In the genomic region with DNA sequence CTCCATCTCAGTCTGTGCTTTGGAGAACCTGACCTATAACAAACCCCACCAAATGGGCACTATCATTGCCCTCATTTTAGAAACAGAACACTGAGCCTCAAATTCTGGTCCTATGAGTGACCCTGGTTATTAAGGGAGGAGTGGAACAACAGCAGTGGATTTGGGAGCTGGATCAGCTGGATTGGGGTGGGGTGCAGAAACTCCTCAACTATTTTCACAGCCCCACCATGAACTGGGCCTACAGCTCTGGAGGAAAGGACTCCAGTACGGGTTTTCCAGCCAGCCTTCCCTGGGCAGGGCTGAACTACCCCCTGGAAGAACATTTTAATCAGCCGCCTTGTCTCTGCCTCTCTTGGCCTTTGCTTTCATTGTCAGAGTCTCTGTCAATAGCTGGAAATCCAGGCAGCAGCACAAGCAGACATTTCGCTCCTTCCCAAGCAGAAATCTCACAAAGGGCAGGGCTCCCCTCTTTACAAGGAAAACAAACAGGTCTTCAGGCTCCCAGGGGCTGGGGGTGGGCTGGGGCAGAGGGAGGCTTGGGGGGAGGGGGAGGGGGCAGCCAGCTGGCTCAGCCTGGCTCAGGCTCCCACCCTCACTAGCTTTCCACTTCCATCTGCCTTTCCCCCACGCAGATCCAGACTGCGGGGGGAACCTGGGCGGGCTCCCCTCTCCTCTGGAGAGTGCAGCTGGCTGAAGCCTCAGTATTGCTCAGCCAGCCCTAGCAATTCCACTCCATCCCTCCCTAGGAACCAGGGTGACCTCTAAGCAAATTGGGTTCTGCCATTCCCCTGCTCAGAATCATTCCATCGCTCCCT, we compare ENCODE assay signal across 1 cellular context.
TF ChIP-seq lines count a peak whose summit lies in the region.

No MANE protein-coding gene starts in this region.

TF ChIP-seq in HEK293, 187 proteins besides CTCF, POLR2A, EP300 and RAD21 (continued from another document and continues in another):
- TF ChIP-seq, protein P1, sequence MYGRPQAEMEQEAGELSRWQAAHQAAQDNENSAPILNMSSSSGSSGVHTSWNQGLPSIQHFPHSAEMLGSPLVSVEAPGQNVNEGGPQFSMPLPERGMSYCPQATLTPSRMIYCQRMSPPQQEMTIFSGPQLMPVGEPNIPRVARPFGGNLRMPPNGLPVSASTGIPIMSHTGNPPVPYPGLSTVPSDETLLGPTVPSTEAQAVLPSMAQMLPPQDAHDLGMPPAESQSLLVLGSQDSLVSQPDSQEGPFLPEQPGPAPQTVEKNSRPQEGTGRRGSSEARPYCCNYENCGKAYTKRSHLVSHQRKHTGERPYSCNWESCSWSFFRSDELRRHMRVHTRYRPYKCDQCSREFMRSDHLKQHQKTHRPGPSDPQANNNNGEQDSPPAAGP (tag by site-specific recombination; IDR thresholded peaks at IDR 0.05): peak; percentile 82
- TF ChIP-seq, protein P2, sequence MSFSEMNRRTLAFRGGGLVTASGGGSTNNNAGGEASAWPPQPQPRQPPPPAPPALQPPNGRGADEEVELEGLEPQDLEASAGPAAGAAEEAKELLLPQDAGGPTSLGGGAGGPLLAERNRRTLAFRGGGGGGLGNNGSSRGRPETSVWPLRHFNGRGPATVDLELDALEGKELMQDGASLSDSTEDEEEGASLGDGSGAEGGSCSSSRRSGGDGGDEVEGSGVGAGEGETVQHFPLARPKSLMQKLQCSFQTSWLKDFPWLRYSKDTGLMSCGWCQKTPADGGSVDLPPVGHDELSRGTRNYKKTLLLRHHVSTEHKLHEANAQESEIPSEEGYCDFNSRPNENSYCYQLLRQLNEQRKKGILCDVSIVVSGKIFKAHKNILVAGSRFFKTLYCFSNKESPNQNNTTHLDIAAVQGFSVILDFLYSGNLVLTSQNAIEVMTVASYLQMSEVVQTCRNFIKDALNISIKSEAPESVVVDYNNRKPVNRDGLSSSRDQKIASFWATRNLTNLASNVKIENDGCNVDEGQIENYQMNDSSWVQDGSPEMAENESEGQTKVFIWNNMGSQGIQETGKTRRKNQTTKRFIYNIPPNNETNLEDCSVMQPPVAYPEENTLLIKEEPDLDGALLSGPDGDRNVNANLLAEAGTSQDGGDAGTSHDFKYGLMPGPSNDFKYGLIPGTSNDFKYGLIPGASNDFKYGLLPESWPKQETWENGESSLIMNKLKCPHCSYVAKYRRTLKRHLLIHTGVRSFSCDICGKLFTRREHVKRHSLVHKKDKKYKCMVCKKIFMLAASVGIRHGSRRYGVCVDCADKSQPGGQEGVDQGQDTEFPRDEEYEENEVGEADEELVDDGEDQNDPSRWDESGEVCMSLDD (tag by site-specific recombination; IDR thresholded peaks at IDR 0.05): no peak
- TF ChIP-seq ZNF157 (tag by site-specific recombination; IDR thresholded peaks at IDR 0.05): no peak
- no peak for TF ChIP-seq ZBTB7A (tag by site-specific recombination; IDR thresholded peaks at IDR 0.05; ENCODE audit: low read depth)
- 0 out of 2 replicates have a peak, but pooled peaks have one; percentile 37 for TF ChIP-seq YY1 (tag by site-specific recombination; IDR thresholded peaks at IDR 0.05)
- no peak for TF ChIP-seq ZNF596 (tag by site-specific recombination; IDR thresholded peaks at IDR 0.05)
- TF ChIP-seq ZNF16 (tag by site-specific recombination; IDR thresholded peaks at IDR 0.05; ENCODE audit: low read depth): no peak
- peak; percentile 90 for TF ChIP-seq KLF1 (tag by site-specific recombination; IDR thresholded peaks at IDR 0.05)
- TF ChIP-seq ZBTB20 (tag by site-specific recombination; IDR thresholded peaks at IDR 0.05): peak; percentile 39; the same call in 1 of the 2 replicates
- TF ChIP-seq ZNF302 (tag by site-specific recombination; IDR thresholded peaks at IDR 0.05; ENCODE audit: low read depth): no peak
- TF ChIP-seq EGR2 (tag by site-specific recombination; IDR thresholded peaks at IDR 0.05; ENCODE audit: low read depth): peak; percentile 12; the same call in 1 of the 2 replicates
- TF ChIP-seq, protein P3, sequence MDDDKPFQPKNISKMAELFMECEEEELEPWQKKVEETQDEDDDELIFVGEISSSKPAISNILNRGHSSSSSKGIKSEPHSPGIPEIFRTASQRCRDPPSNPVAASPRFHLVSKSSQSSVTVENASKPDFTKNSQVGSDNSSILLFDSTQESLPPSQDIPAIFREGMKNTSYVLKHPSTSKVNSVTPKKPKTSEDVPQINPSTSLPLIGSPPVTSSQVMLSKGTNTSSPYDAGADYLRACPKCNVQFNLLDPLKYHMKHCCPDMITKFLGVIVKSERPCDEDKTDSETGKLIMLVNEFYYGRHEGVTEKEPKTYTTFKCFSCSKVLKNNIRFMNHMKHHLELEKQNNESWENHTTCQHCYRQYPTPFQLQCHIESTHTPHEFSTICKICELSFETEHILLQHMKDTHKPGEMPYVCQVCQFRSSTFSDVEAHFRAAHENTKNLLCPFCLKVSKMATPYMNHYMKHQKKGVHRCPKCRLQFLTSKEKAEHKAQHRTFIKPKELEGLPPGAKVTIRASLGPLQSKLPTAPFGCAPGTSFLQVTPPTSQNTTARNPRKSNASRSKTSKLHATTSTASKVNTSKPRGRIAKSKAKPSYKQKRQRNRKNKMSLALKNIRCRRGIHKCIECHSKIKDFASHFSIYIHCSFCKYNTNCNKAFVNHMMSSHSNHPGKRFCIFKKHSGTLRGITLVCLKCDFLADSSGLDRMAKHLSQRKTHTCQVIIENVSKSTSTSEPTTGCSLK (tag by site-specific recombination; IDR thresholded peaks at IDR 0.05): no peak
- TF ChIP-seq WT1 (tag by site-specific recombination; IDR thresholded peaks at IDR 0.05): peak; percentile 42
- no peak for TF ChIP-seq OVOL3 (tag by site-specific recombination; IDR thresholded peaks at IDR 0.05)
- no peak for TF ChIP-seq SETDB1 (IDR thresholded peaks at IDR 0.05; ENCODE audit: insufficient read length, low read length)
- TF ChIP-seq, protein P4, sequence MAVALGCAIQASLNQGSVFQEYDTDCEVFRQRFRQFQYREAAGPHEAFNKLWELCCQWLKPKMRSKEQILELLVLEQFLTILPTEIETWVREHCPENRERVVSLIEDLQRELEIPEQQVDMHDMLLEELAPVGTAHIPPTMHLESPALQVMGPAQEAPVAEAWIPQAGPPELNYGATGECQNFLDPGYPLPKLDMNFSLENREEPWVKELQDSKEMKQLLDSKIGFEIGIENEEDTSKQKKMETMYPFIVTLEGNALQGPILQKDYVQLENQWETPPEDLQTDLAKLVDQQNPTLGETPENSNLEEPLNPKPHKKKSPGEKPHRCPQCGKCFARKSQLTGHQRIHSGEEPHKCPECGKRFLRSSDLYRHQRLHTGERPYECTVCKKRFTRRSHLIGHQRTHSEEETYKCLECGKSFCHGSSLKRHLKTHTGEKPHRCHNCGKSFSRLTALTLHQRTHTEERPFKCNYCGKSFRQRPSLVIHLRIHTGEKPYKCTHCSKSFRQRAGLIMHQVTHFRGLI (tag by site-specific recombination; IDR thresholded peaks at IDR 0.05): peak; percentile 57; the same call in 1 of the 2 replicates
- TF ChIP-seq ZSCAN30 (tag by site-specific recombination; IDR thresholded peaks at IDR 0.05): peak; percentile 79
- TF ChIP-seq ZNF146 (tag by site-specific recombination; IDR thresholded peaks at IDR 0.05): 0 out of 2 replicates have a peak, but pooled peaks have one; percentile 5
- TF ChIP-seq, protein P5, sequence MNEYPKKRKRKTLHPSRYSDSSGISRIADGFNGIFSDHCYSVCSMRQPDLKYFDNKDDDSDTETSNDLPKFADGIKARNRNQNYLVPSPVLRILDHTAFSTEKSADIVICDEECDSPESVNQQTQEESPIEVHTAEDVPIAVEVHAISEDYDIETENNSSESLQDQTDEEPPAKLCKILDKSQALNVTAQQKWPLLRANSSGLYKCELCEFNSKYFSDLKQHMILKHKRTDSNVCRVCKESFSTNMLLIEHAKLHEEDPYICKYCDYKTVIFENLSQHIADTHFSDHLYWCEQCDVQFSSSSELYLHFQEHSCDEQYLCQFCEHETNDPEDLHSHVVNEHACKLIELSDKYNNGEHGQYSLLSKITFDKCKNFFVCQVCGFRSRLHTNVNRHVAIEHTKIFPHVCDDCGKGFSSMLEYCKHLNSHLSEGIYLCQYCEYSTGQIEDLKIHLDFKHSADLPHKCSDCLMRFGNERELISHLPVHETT (tag by site-specific recombination; IDR thresholded peaks at IDR 0.05): no peak
- TF ChIP-seq ZFP41 (tag by site-specific recombination; IDR thresholded peaks at IDR 0.05; ENCODE audit: borderline replicate concordance): no peak
- TF ChIP-seq, protein P6, sequence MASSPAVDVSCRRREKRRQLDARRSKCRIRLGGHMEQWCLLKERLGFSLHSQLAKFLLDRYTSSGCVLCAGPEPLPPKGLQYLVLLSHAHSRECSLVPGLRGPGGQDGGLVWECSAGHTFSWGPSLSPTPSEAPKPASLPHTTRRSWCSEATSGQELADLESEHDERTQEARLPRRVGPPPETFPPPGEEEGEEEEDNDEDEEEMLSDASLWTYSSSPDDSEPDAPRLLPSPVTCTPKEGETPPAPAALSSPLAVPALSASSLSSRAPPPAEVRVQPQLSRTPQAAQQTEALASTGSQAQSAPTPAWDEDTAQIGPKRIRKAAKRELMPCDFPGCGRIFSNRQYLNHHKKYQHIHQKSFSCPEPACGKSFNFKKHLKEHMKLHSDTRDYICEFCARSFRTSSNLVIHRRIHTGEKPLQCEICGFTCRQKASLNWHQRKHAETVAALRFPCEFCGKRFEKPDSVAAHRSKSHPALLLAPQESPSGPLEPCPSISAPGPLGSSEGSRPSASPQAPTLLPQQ (tag by site-specific recombination; IDR thresholded peaks at IDR 0.05): peak; percentile 97
- TF ChIP-seq ZNF311 (tag by site-specific recombination; IDR thresholded peaks at IDR 0.05; ENCODE audit: borderline replicate concordance): no peak
- TF ChIP-seq ZNF600 (tag by site-specific recombination; IDR thresholded peaks at IDR 0.05): no peak
- TF ChIP-seq ZNF664 (tag by site-specific recombination; IDR thresholded peaks at IDR 0.05): no peak
- TF ChIP-seq, protein P7, sequence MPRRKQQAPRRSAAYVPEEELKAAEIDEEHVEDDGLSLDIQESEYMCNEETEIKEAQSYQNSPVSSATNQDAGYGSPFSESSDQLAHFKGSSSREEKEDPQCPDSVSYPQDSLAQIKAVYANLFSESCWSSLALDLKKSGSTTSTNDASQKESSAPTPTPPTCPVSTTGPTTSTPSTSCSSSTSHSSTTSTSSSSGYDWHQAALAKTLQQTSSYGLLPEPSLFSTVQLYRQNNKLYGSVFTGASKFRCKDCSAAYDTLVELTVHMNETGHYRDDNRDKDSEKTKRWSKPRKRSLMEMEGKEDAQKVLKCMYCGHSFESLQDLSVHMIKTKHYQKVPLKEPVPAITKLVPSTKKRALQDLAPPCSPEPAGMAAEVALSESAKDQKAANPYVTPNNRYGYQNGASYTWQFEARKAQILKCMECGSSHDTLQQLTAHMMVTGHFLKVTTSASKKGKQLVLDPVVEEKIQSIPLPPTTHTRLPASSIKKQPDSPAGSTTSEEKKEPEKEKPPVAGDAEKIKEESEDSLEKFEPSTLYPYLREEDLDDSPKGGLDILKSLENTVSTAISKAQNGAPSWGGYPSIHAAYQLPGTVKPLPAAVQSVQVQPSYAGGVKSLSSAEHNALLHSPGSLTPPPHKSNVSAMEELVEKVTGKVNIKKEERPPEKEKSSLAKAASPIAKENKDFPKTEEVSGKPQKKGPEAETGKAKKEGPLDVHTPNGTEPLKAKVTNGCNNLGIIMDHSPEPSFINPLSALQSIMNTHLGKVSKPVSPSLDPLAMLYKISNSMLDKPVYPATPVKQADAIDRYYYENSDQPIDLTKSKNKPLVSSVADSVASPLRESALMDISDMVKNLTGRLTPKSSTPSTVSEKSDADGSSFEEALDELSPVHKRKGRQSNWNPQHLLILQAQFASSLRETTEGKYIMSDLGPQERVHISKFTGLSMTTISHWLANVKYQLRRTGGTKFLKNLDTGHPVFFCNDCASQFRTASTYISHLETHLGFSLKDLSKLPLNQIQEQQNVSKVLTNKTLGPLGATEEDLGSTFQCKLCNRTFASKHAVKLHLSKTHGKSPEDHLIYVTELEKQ (tag by site-specific recombination; IDR thresholded peaks at IDR 0.05; ENCODE audit: borderline replicate concordance): no peak
- TF ChIP-seq, protein P8, sequence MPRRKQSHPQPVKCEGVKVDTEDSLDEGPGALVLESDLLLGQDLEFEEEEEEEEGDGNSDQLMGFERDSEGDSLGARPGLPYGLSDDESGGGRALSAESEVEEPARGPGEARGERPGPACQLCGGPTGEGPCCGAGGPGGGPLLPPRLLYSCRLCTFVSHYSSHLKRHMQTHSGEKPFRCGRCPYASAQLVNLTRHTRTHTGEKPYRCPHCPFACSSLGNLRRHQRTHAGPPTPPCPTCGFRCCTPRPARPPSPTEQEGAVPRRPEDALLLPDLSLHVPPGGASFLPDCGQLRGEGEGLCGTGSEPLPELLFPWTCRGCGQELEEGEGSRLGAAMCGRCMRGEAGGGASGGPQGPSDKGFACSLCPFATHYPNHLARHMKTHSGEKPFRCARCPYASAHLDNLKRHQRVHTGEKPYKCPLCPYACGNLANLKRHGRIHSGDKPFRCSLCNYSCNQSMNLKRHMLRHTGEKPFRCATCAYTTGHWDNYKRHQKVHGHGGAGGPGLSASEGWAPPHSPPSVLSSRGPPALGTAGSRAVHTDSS (tag by site-specific recombination; IDR thresholded peaks at IDR 0.05): no peak
- TF ChIP-seq, protein P9, sequence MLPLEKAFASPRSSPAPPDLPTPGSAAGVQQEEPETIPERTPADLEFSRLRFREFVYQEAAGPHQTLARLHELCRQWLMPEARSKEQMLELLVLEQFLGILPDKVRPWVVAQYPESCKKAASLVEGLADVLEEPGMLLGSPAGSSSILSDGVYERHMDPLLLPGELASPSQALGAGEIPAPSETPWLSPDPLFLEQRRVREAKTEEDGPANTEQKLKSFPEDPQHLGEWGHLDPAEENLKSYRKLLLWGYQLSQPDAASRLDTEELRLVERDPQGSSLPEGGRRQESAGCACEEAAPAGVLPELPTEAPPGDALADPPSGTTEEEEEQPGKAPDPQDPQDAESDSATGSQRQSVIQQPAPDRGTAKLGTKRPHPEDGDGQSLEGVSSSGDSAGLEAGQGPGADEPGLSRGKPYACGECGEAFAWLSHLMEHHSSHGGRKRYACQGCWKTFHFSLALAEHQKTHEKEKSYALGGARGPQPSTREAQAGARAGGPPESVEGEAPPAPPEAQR (tag by site-specific recombination; IDR thresholded peaks at IDR 0.05): no peak
- peak; percentile 67 for TF ChIP-seq ZNF629 (tag by site-specific recombination; IDR thresholded peaks at IDR 0.05)
- TF ChIP-seq, protein P10, sequence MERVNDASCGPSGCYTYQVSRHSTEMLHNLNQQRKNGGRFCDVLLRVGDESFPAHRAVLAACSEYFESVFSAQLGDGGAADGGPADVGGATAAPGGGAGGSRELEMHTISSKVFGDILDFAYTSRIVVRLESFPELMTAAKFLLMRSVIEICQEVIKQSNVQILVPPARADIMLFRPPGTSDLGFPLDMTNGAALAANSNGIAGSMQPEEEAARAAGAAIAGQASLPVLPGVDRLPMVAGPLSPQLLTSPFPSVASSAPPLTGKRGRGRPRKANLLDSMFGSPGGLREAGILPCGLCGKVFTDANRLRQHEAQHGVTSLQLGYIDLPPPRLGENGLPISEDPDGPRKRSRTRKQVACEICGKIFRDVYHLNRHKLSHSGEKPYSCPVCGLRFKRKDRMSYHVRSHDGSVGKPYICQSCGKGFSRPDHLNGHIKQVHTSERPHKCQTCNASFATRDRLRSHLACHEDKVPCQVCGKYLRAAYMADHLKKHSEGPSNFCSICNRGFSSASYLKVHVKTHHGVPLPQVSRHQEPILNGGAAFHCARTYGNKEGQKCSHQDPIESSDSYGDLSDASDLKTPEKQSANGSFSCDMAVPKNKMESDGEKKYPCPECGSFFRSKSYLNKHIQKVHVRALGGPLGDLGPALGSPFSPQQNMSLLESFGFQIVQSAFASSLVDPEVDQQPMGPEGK (tag by site-specific recombination; IDR thresholded peaks at IDR 0.05): peak; percentile 82
- no peak for TF ChIP-seq ZNF132 (tag by site-specific recombination; IDR thresholded peaks at IDR 0.05; ENCODE audit: borderline replicate concordance)
- TF ChIP-seq ZNF777 (tag by site-specific recombination; IDR thresholded peaks at IDR 0.05; ENCODE audit: borderline replicate concordance): no peak
